In genomic region chr3:60697132-60697531, GRCh38 we compare ENCODE assay signal across 2 cellular contexts.
TF ChIP-seq lines count a peak whose summit lies in the region.

No MANE protein-coding gene starts in this region.

TF ChIP-seq in GM23338, 12 proteins besides CTCF, POLR2A, EP300 and RAD21:
- TF ChIP-seq ZNF462 (CRISPR knock-in tag; IDR thresholded peaks at IDR 0.05), result no peak
- no peak for TF ChIP-seq ZNF114 (CRISPR knock-in tag; IDR thresholded peaks at IDR 0.05)
- no peak for TF ChIP-seq EZH2phosphoT487 (IDR thresholded peaks at IDR 0.05; ENCODE audit: unreplicated experiment)
- no peak for TF ChIP-seq JUNB (IDR thresholded peaks at IDR 0.05; ENCODE audit: unreplicated experiment)
- TF ChIP-seq CREB1 (CRISPR knock-in tag; IDR thresholded peaks at IDR 0.05; ENCODE audit: low read depth), result no peak
- TF ChIP-seq REST (IDR thresholded peaks at IDR 0.05; ENCODE audit: unreplicated experiment), result no peak

TF ChIP-seq in H1, 55 proteins besides CTCF, POLR2A, EP300 and RAD21 (continued from another document):
- no peak for TF ChIP-seq TEAD4 (IDR thresholded peaks at IDR 0.05; ENCODE audit: low read depth, low read length)
- no peak for TF ChIP-seq CEBPB (IDR thresholded peaks at IDR 0.05; ENCODE audit: low read depth, low read length)
- TF ChIP-seq KDM1A (IDR thresholded peaks at IDR 0.05; ENCODE audit: borderline replicate concordance, low read length), result no peak
- TF ChIP-seq RFX5 (IDR thresholded peaks at IDR 0.05; ENCODE audit: borderline replicate concordance, low read depth, low read length), result no peak
- no peak for TF ChIP-seq EZH2 (IDR thresholded peaks at IDR 0.05; ENCODE audit: low read depth, low read length, severe bottlenecking)
- no peak for TF ChIP-seq NANOG (IDR thresholded peaks at IDR 0.05; ENCODE audit: insufficient read depth, low read depth, low read length, poor library complexity, severe bottlenecking)
- no peak for TF ChIP-seq YY1 (IDR thresholded peaks at IDR 0.05; ENCODE audit: low read depth, low read length)
- TF ChIP-seq SP4 (IDR thresholded peaks at IDR 0.05; ENCODE audit: low read length), result no peak
- no peak for TF ChIP-seq PHF8 (conservative IDR thresholded peaks at IDR 0.05; ENCODE audit: low read depth, low read length)
- TF ChIP-seq HDAC6 (IDR thresholded peaks at IDR 0.05; ENCODE audit: low read depth, low read length), result no peak
- no peak for TF ChIP-seq TCF12 (IDR thresholded peaks at IDR 0.05; ENCODE audit: low read depth, low read length)
- no peak for TF ChIP-seq JUND (IDR thresholded peaks at IDR 0.05; ENCODE audit: low read length)
- TF ChIP-seq ASH2L (IDR thresholded peaks at IDR 0.05; ENCODE audit: low read length), result no peak
- no peak for TF ChIP-seq SAP30 (IDR thresholded peaks at IDR 0.05; ENCODE audit: insufficient read depth, insufficient replicate concordance, low read length)
- no peak for TF ChIP-seq NRF1 (IDR thresholded peaks at IDR 0.05; ENCODE audit: low read depth, low read length)
TF ChIP-seq in H1: peak in this region for 0.
